In the genomic region with DNA sequence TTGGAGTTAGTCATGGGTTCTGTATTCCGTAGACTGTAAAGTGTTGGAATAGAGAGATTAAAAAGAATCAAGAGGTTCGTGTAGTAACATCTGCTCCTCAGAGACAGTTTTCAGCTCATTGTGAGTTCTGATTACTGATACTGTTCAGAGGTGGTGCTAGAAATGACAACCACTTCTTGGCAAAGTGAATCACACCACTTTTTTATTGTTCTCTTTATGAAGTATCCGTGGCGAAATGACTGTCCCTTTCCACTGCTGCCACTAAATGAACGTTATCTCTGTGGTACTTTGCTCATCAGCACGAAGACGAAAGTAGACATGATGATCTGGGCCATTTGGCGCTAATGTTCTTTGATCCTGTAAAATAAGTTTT, we compare ENCODE assay signal across 8 cellular contexts. TPM values are rescaled to one million over a fixed set of nuclear protein-coding genes. Genes with fewer than 3 reads are reported as not detected.
DNase-seq lines count a peak whose midpoint lies in the region; ATAC-seq and TF ChIP-seq lines count a peak whose summit lies in the region.

No MANE protein-coding gene starts in this region.

- no peaks in the 10 kb centered on the region for H3K9me3 Mint-ChIP-seq in activated T-helper 17 cell treated with anti-CD3 and anti-CD28 coated beads, Interleukin-2, amount 50 U/mL, for 72 hours

- no peak for TF ChIP-seq EP300 in transverse colon (IDR thresholded peaks at IDR 0.05; ENCODE audit: low read depth)

- H3K4me1 Mint-ChIP-seq in activated T-helper 17 cell treated with anti-CD3 and anti-CD28 coated beads, Interleukin-2, amount 50 U/mL, for 72 hours = peaks cover 23% of the 10 kb centered on the region

- no peak for TF ChIP-seq POLR2A in transverse colon (IDR thresholded peaks at IDR 0.05)

- H3K4me3 ChIP-seq in kidney epithelial cell (ENCODE audit: low read depth, low read length) (peak overlapping the region; percentile 98), transverse colon (peak overlapping the region; percentile 55 to 88 (median 79))

- TF ChIP-seq CTCF in kidney epithelial cell (IDR thresholded peaks at IDR 0.05; ENCODE audit: insufficient read depth, low read length, poor library complexity, severe bottlenecking) = no peak
- TF ChIP-seq CTCF in transverse colon (IDR thresholded peaks at IDR 0.05) = no peak

- ATAC-seq in activated T-helper 17 cell treated with anti-CD3 and anti-CD28 coated beads, Interleukin-2, amount 50 U/mL, for 72 hours (replicated peaks) = peak; percentile 74
- ATAC-seq in GM21360 (IDR thresholded peaks at IDR 0.05; ENCODE audit: unreplicated experiment) = no peak

- 20 to 35% methylated on average over 7 to 8 of the region's 8 CpGs for WGBS in transverse colon (ENCODE audit: low coverage in 1 of 2), 2 donors

- peaks cover 11 to 21% (median 18%) of the 10 kb centered on the region in 4 donors for H3K4me1 ChIP-seq in transverse colon

- peaks cover 0 to 7% of the 10 kb centered on the region in 2 donors for H3K9me3 ChIP-seq in transverse colon

- H3K27me3 ChIP-seq in kidney epithelial cell (ENCODE audit: control insufficient read depth, insufficient read depth, low read length) = no peaks in the 10 kb centered on the region
- H3K27me3 ChIP-seq in transverse colon = peaks cover 7% of the 10 kb centered on the region

- H3K27ac ChIP-seq in transverse colon = peak overlapping the region in 2 of 4 donors; percentile 74 to 75

- peak overlapping the region; percentile 99 for H3K27ac Mint-ChIP-seq in activated T-helper 17 cell treated with anti-CD3 and anti-CD28 coated beads, Interleukin-2, amount 50 U/mL, for 72 hours

- intact Hi-C loops in transverse colon (cut with DNase I; ENCODE audit: low total_unique reads) = no loop called here

- H3K36me3 Mint-ChIP-seq in activated T-helper 17 cell treated with anti-CD3 and anti-CD28 coated beads, Interleukin-2, amount 50 U/mL, for 72 hours (ENCODE audit: low read depth) = peaks cover 53% of the 10 kb centered on the region

- H3K36me3 ChIP-seq in kidney epithelial cell (ENCODE audit: control insufficient read depth, insufficient read depth, low read length) (no peaks in the 10 kb centered on the region), transverse colon (peaks cover 0 to 15% (median 0%) of the 10 kb centered on the region in 4 donors)

- peak; percentile 35 for DNase-seq in activated naive CD4-positive, alpha-beta T cell treated with Interleukin-2 at 50 U/mL for 16 hours
- no peak for DNase-seq in activated naive CD4-positive, alpha-beta T cell (lab: John Stamatoyannopoulos, UW)
- no peak for DNase-seq in kidney epithelial cell (ENCODE audit: low read depth)
- DNase-seq in transverse colon = no peak
- no peak for DNase-seq in DMS 273 (lab: John Stamatoyannopoulos, UW; ENCODE audit: unreplicated experiment)
- no peak for DNase-seq in NOMO-1 treated with dmso at 0.1 percent for 144 hours (lab: John Stamatoyannopoulos, UW; ENCODE audit: unreplicated experiment)

- in situ Hi-C loops in transverse colon (cut with MboI; ENCODE audit: low pct_ligation_motif_present in 1 of 4, low pct_unique_long_range_greater_than_20kb in 1 of 4, low sequenced_read_pairs in 3 of 4) = loop anchor here in 1 of 4 donors (25.0 kb wide), 1 partner anchor 1060 kb away; no protein-coding TSS in a partner anchor

- H3K4me3 Mint-ChIP-seq in activated T-helper 17 cell treated with anti-CD3 and anti-CD28 coated beads, Interleukin-2, amount 50 U/mL, for 72 hours = peak overlapping the region; percentile 97

- H3K27me3 Mint-ChIP-seq in activated T-helper 17 cell treated with anti-CD3 and anti-CD28 coated beads, Interleukin-2, amount 50 U/mL, for 72 hours = peaks cover 14% of the 10 kb centered on the region

RNA-seq across cellular contexts. Expression of gene RPP30, which starts 0.9 kb away (rescaled TPM):
- total RNA-seq in activated T-helper 17 cell treated with anti-CD3 and anti-CD28 coated beads, Interleukin-2, amount 50 U/mL, for 72 hours = 100 to 1,000 TPM; 161 to 173 TPM
- total RNA-seq in kidney epithelial cell (40.7 and 44.4 TPM in 2 replicates), transverse colon (10 to 100 TPM in 3 of 4 donors, 1 to 10 TPM in 1; 4.6 to 48.3 (median 18.7) TPM)

RNA-seq across cellular contexts. Expression of gene HTR7, which starts 14.8 kb away (rescaled TPM):
- under 1 TPM; 0.16 to 0.28 TPM for total RNA-seq in activated T-helper 17 cell treated with anti-CD3 and anti-CD28 coated beads, Interleukin-2, amount 50 U/mL, for 72 hours
- 0.17 and 2.1 TPM in 2 replicates for total RNA-seq in kidney epithelial cell
- total RNA-seq in transverse colon = 1 to 10 TPM in 1 of 4 donors, under 1 TPM in 1, not detected in 2; 0.55 to 1.3 TPM

RNA-seq across cellular contexts. Expression of gene ANKRD1, which starts 48.3 kb away (rescaled TPM):
- not detected for total RNA-seq in activated T-helper 17 cell treated with anti-CD3 and anti-CD28 coated beads, Interleukin-2, amount 50 U/mL, for 72 hours
- total RNA-seq in kidney epithelial cell (146 and 171 TPM in 2 replicates), transverse colon (not detected)

Comparison
In these comparisons a context has a peak if more than half of its experiments do, and no peak if none do; other contexts are left out.
1. RNA of gene ANKRD1, which starts 48.3 kb away (total RNA-seq): 146 to 171 TPM in kidney epithelial cell; not detected in activated T-helper 17 cell treated with anti-CD3 and anti-CD28 coated beads, Interleukin-2, amount 50 U/mL, for 72 hours and not detected in transverse colon; every median in the first group is over 100 times any median in the second.